Comparison of ENCODE assay signal across 24 cellular contexts in genomic region chr12:75656210-75656609, GRCh38.
DNase-seq lines count a peak whose midpoint lies in the region; ATAC-seq, FAIRE-seq and TF ChIP-seq lines count a peak whose summit lies in the region.
"Had no signal": no experiment of that assay in that cellular context is flagged by ENCODE, and none has a peak within 500 bp of the region (broad histone marks: within the 10 kb centered on the region; RNA-seq: fewer than 3 reads in every experiment).

No MANE protein-coding gene starts in this region.

- no peaks in the 10 kb centered on the region for H3K9me2 ChIP-seq in GM23248 (ENCODE audit: insufficient read depth)

- H3K79me2 ChIP-seq in GM23248 (ENCODE audit: insufficient read depth) = no peaks in the 10 kb centered on the region

- no peaks in the 10 kb centered on the region for H4K20me1 ChIP-seq in GM23248 (ENCODE audit: insufficient read depth)
- H4K20me1 ChIP-seq: BLaER1 had no signal

- intact Hi-C loops in esophagus squamous epithelium (cut with DNase I) = no loop called here

- no peak for ATAC-seq in A549
- no peak for ATAC-seq in RWPE2 (ENCODE audit: low read depth)
- no peak for ATAC-seq in GM19455 (IDR thresholded peaks at IDR 0.05; ENCODE audit: unreplicated experiment)

- CTCF ChIA-PET in A549 (lab: Yijun Ruan, JAX) = no interaction called here

- no peaks in the 10 kb centered on the region for H3K36me3 ChIP-seq in GM23248 (ENCODE audit: low read depth)
- no peaks in the 10 kb centered on the region for H3K36me3 ChIP-seq in RWPE2 (ENCODE audit: low read depth)
- H3K36me3 ChIP-seq in esophagus squamous epithelium = no peaks in the 10 kb centered on the region
- H3K36me3 ChIP-seq: BLaER1, sigmoid colon, transverse colon had no signal

- H3K27ac ChIP-seq in A549 = peak overlapping the region; percentile 32 to 79; a peak in 4 of 6 replicates
- H3K27ac ChIP-seq in GM23248 = no peak overlapping the region
- peak overlapping the region; percentile 98 for H3K27ac ChIP-seq in RWPE2 (ENCODE audit: poor library complexity, severe bottlenecking)
- H3K27ac ChIP-seq in esophagus squamous epithelium = peak overlapping the region; percentile 53 to 84 (median 68)
- H3K27ac ChIP-seq: BLaER1, dorsolateral prefrontal cortex, sigmoid colon, transverse colon had no signal

- no peaks in the 10 kb centered on the region for H3K9me3 ChIP-seq in A549
- no peaks in the 10 kb centered on the region for H3K9me3 ChIP-seq in GM23248 (ENCODE audit: low read depth)
- H3K9me3 ChIP-seq in RWPE2 (ENCODE audit: severe bottlenecking) = no peaks in the 10 kb centered on the region
- H3K9me3 ChIP-seq in esophagus squamous epithelium = no peaks in the 10 kb centered on the region
- H3K9me3 ChIP-seq: BLaER1, sigmoid colon, transverse colon had no signal

- in situ Hi-C loops in GM23248 (cut with MboI) = no loop called here

- H2AFZ ChIP-seq in GM23248 = no peak overlapping the region

- H3K27me3 ChIP-seq in GM23248 (replicated peaks; ENCODE audit: insufficient read depth) (no peaks in the 10 kb centered on the region), RWPE2 (ENCODE audit: insufficient read depth, poor library complexity, severe bottlenecking) (no peaks in the 10 kb centered on the region), esophagus squamous epithelium (no peaks in the 10 kb centered on the region)
- H3K27me3 ChIP-seq: BLaER1, dorsolateral prefrontal cortex, sigmoid colon, transverse colon had no signal

- TF ChIP-seq RAD21 in A549 (conservative IDR thresholded peaks at IDR 0.05 in 1 of 2, IDR thresholded peaks at IDR 0.05 in 1 of 2) = no peak

- TF ChIP-seq CTCF in A549 (IDR thresholded peaks at IDR 0.05) (no peak), RWPE2 (IDR thresholded peaks at IDR 0.05; ENCODE audit: poor library complexity, severe bottlenecking) (no peak), esophagus squamous epithelium (IDR thresholded peaks at IDR 0.05) (no peak)

- H3K9ac ChIP-seq in GM23248 = no peak overlapping the region
- H3K9ac ChIP-seq: BLaER1 had no signal

- peaks cover 42% of the 10 kb centered on the region for H3K4me1 ChIP-seq in A549
- peaks cover 50% of the 10 kb centered on the region for H3K4me1 ChIP-seq in GM23248 (ENCODE audit: insufficient read depth)
- H3K4me1 ChIP-seq in RWPE2 (ENCODE audit: insufficient read depth, poor library complexity, severe bottlenecking) = peaks cover 63% of the 10 kb centered on the region
- peaks cover 6 to 65% (median 27%) of the 10 kb centered on the region in 3 donors for H3K4me1 ChIP-seq in esophagus squamous epithelium
- H3K4me1 ChIP-seq: BLaER1, sigmoid colon had no signal

- POLR2A ChIA-PET in A549 (lab: Yijun Ruan, JAX) = no interaction called here

- TF ChIP-seq EP300 in A549 (IDR thresholded peaks at IDR 0.05) = no peak

- H3K4me3 ChIP-seq in A549 (no peak overlapping the region), GM23248 (no peak overlapping the region), RWPE2 (ENCODE audit: severe bottlenecking) (no peak overlapping the region), esophagus squamous epithelium (no peak overlapping the region)
- H3K4me3 ChIP-seq: BLaER1, dorsolateral prefrontal cortex, sigmoid colon, transverse colon had no signal

- FAIRE-seq in A549 (lab: Jason Lieb, UNC) = no peak
- FAIRE-seq: GM12891, islet of Langerhans had no signal

- DNase-seq in A549 (ENCODE audit: low read depth in 1 of 2, low spot score in 1 of 2) = no peak
- DNase-seq in GM23248 = peak; percentile 11
- DNase-seq in RWPE2 (ENCODE audit: low spot score) = no peak
- no peak for DNase-seq in esophagus squamous epithelium (lab: John Stamatoyannopoulos, UW)
- no peak for DNase-seq in GDM1 (lab: John Stamatoyannopoulos, UW)
- no peak for DNase-seq in superior temporal gyrus (ENCODE audit: extremely low spot score)
- DNase-seq in nucleus accumbens (lab: John Stamatoyannopoulos, UW) = no peak
- DNase-seq: activated B cell treated with CpG ODN at 0.5 μM for 24 hours; activated CD4-positive, alpha-beta T cell treated with anti-CD3 and anti-CD28 coated beads, Interleukin-2, amount 50 U/mL, for 1 hour; activated naive CD4-positive, alpha-beta T cell; DMS153; dorsolateral prefrontal cortex; naive B cell; NCI-H1048; NCI-H774; RPMI8226; sigmoid colon; stimulated activated CD4-positive, alpha-beta T cell treated with anti-CD3 and anti-CD28 coated beads, Interleukin-15, amount 100 ng/mL, for 24 hours; stimulated activated CD4-positive, alpha-beta T cell treated with anti-CD3 and anti-CD28 coated beads, Interleukin-4, amount 100 ng/mL, for 4 hours; transverse colon had no signal

- H3K4me2 ChIP-seq in A549 (no peak overlapping the region), GM23248 (ENCODE audit: unreplicated experiment) (no peak overlapping the region)
- H3K4me2 ChIP-seq: BLaER1 had no signal

- TF ChIP-seq POLR2A in A549 (IDR thresholded peaks at IDR 0.05; ENCODE audit: low read length) (no peak), esophagus squamous epithelium (IDR thresholded peaks at IDR 0.05) (no peak)

- H3F3A ChIP-seq in GM23248 (ENCODE audit: insufficient read depth) = peaks cover 35% of the 10 kb centered on the region

TF ChIP-seq in A549, 52 proteins besides CTCF, POLR2A, EP300 and RAD21:
- no peak for TF ChIP-seq NFE2L2 (conservative IDR thresholded peaks at IDR 0.05; ENCODE audit: low read length)
- no peak for TF ChIP-seq ZSCAN20 (CRISPR knock-in tag; IDR thresholded peaks at IDR 0.05)
